ENCODE assay signal across 16 cellular contexts in genomic region chr6:116385911-116386310, GRCh38. TPM values are rescaled to one million over a fixed set of nuclear protein-coding genes. Genes with fewer than 3 reads are reported as not detected.
DNase-seq lines count a peak whose midpoint lies in the region; ATAC-seq, FAIRE-seq and TF ChIP-seq lines count a peak whose summit lies in the region.
"Had no signal": no experiment of that assay in that cellular context is flagged by ENCODE, and none has a peak within 500 bp of the region (broad histone marks: within the 10 kb centered on the region; RNA-seq: fewer than 3 reads in every experiment).

No MANE protein-coding gene starts in this region.

- peaks cover 38% of the 10 kb centered on the region; the same call in 1 of the 2 replicates for H4K20me1 ChIP-seq in IMR-90 (ENCODE audit: insufficient read depth, low read length)
- peaks cover 34% of the 10 kb centered on the region for H4K20me1 ChIP-seq in astrocyte (ENCODE audit: insufficient read depth, low read length)

- H3K4me1 Mint-ChIP-seq in astrocyte (ENCODE audit: low read depth, unreplicated experiment): peaks cover 72% of the 10 kb centered on the region

- POLR2A ChIA-PET in IMR-90 (lab: Charles Lee; ENCODE audit: unreplicated experiment): no interaction called here

- peak; percentile 33 for DNase-seq in IMR-90
- peak; percentile 26 for DNase-seq in astrocyte (ENCODE audit: low read depth)
- no peak for DNase-seq in lower lobe of right lung
- DNase-seq in transverse colon: no peak
- no peak for DNase-seq in HK-2 (ENCODE audit: unreplicated experiment)
- no peak for DNase-seq in body of pancreas
- DNase-seq in heart left ventricle: no peak
- DNase-seq: CD4-positive, alpha-beta T cell; MM.1S; NCI-H524; T-cell had no signal

- TF ChIP-seq POLR2A in IMR-90 (IDR thresholded peaks at IDR 0.05; ENCODE audit: low read depth, low read length) (no peak), transverse colon (IDR thresholded peaks at IDR 0.05) (no peak), body of pancreas (IDR thresholded peaks at IDR 0.05) (no peak), heart left ventricle (IDR thresholded peaks at IDR 0.05) (no peak)

- no peaks in the 10 kb centered on the region for H3K9me3 Mint-ChIP-seq in astrocyte (ENCODE audit: unreplicated experiment)
- H3K9me3 Mint-ChIP-seq: activated T-helper 2 cell treated with anti-CD3 and anti-CD28 coated beads, Interferon-gamma antibody, Interleukin-2, Interleukin-4, amounts not matched to agents 10 μg/mL and 5 μg/mL and 100 μg/mL, durations not matched to agents 14 hours and 24 hours and 36 hours; CD4-positive, alpha-beta T cell; T-cell had no signal

- no peak overlapping the region for H3K56ac ChIP-seq in IMR-90 (ENCODE audit: extremely low read depth, insufficient read depth, low read length)

- H3K27me3 Mint-ChIP-seq in astrocyte (ENCODE audit: low read depth, unreplicated experiment): no peaks in the 10 kb centered on the region
- H3K27me3 Mint-ChIP-seq: CD4-positive, alpha-beta T cell; progenitor cell of endocrine pancreas had no signal

- ATAC-seq in IMR-90 (ENCODE audit: low read depth): no peak
- ATAC-seq in lower lobe of right lung: no peak
- ATAC-seq in GM21717 (IDR thresholded peaks at IDR 0.05; ENCODE audit: unreplicated experiment): no peak
- no peak for ATAC-seq in body of pancreas
- no peak for ATAC-seq in heart left ventricle
- ATAC-seq: T-cell had no signal

- peaks cover 33% of the 10 kb centered on the region for H3K9me1 ChIP-seq in IMR-90 (ENCODE audit: insufficient read depth, low read length)

- H2AFZ ChIP-seq in IMR-90 (replicated peaks; ENCODE audit: low read length, poor library complexity) (no peak overlapping the region), astrocyte (ENCODE audit: low read depth, low read length) (no peak overlapping the region)

- no peak overlapping the region for H3K27ac ChIP-seq in IMR-90 (ENCODE audit: insufficient read depth, low read length)
- H3K27ac ChIP-seq in astrocyte (ENCODE audit: low read depth, low read length): peak overlapping the region; percentile 67
- peak overlapping the region; percentile 33 for H3K27ac ChIP-seq in lower lobe of right lung
- H3K27ac ChIP-seq in transverse colon: peak overlapping the region in 3 of 4 donors; percentile 6 to 39 (median 14)
- H3K27ac ChIP-seq in body of pancreas: peak overlapping the region in 1 of 4 donors; percentile 46
- peak overlapping the region in 3 of 12 donors; percentile 4 to 70 (median 10) for H3K27ac ChIP-seq in heart left ventricle

- H2AK9ac ChIP-seq in IMR-90 (replicated peaks; ENCODE audit: low read depth, low read length, poor library complexity): no peak overlapping the region

- peak overlapping the region; percentile 74 for H2BK5ac ChIP-seq in IMR-90 (ENCODE audit: low read depth, low read length, poor library complexity, severe bottlenecking)

- H3K4me3 Mint-ChIP-seq in astrocyte (ENCODE audit: unreplicated experiment): peak overlapping the region; percentile 6
- H3K4me3 Mint-ChIP-seq: CD4-positive, alpha-beta T cell; T-cell had no signal

- H3K36me3 Mint-ChIP-seq in astrocyte (ENCODE audit: low read depth, unreplicated experiment): peaks cover 11% of the 10 kb centered on the region
- H3K36me3 Mint-ChIP-seq: T-cell had no signal

- dilution Hi-C loops in IMR-90 (cut with HindIII; ENCODE audit: low sequenced_read_pairs, unreplicated experiment): no loop called here

- peak overlapping the region; percentile 16; the same call in 1 of the 2 replicates for H2AK5ac ChIP-seq in IMR-90 (ENCODE audit: low read depth, low read length)

- H3K4me2 ChIP-seq in IMR-90 (ENCODE audit: low read depth, low read length): peak overlapping the region; percentile 86; the same call in 1 of the 2 replicates
- peak overlapping the region; percentile 65 for H3K4me2 ChIP-seq in astrocyte (ENCODE audit: low read length)

- H3K27me3 ChIP-seq in IMR-90 (ENCODE audit: control insufficient read depth, insufficient read depth, low read length) (no peaks in the 10 kb centered on the region), astrocyte (ENCODE audit: insufficient read depth, low read length) (no peaks in the 10 kb centered on the region), lower lobe of right lung (ENCODE audit: low read depth) (no peaks in the 10 kb centered on the region), transverse colon (no peaks in the 10 kb centered on the region), body of pancreas (no peaks in the 10 kb centered on the region), heart left ventricle (no peaks in the 10 kb centered on the region)

- no peak overlapping the region for H3K9ac ChIP-seq in IMR-90 (ENCODE audit: low read depth, low read length)
- peak overlapping the region; percentile 51 for H3K9ac ChIP-seq in astrocyte (ENCODE audit: low read length)

- TF ChIP-seq RAD21 in IMR-90 (IDR thresholded peaks at IDR 0.05; ENCODE audit: low read length): no peak

- H3K4me1 ChIP-seq in IMR-90 (ENCODE audit: control insufficient read depth, insufficient read depth, low read length): peaks cover 21% of the 10 kb centered on the region
- peaks cover 47% of the 10 kb centered on the region for H3K4me1 ChIP-seq in astrocyte (ENCODE audit: insufficient read depth, low read length)
- H3K4me1 ChIP-seq in lower lobe of right lung: peaks cover 53% of the 10 kb centered on the region
- peaks cover 0 to 53% (median 13%) of the 10 kb centered on the region in 4 donors for H3K4me1 ChIP-seq in transverse colon
- no peaks in the 10 kb centered on the region for H3K4me1 ChIP-seq in body of pancreas
- peaks cover 0 to 72% (median 23%) of the 10 kb centered on the region in 12 donors for H3K4me1 ChIP-seq in heart left ventricle
- H3K4me1 ChIP-seq: HAP-1 had no signal

- peak overlapping the region; percentile 54; the same call in 1 of the 2 replicates for H3K4ac ChIP-seq in IMR-90 (ENCODE audit: low read depth, low read length)

- H2BK15ac ChIP-seq in IMR-90 (ENCODE audit: low read depth, low read length): peak overlapping the region; percentile 57; the same call in 2 of the 3 replicates

- TF ChIP-seq CTCF in IMR-90 (conservative IDR thresholded peaks at IDR 0.05; ENCODE audit: low read depth, low read length): no peak
- no peak for TF ChIP-seq CTCF in astrocyte (IDR thresholded peaks at IDR 0.05; ENCODE audit: insufficient read depth, low read depth, low read length)
- TF ChIP-seq CTCF in lower lobe of right lung (IDR thresholded peaks at IDR 0.05): no peak
- no peak for TF ChIP-seq CTCF in transverse colon (IDR thresholded peaks at IDR 0.05)
- no peak for TF ChIP-seq CTCF in body of pancreas (IDR thresholded peaks at IDR 0.05)
- TF ChIP-seq CTCF in heart left ventricle (IDR thresholded peaks at IDR 0.05): no peak

- peak overlapping the region; percentile 71; the same call in 1 of the 2 replicates for H2BK20ac ChIP-seq in IMR-90 (ENCODE audit: low read depth, low read length)

- peak overlapping the region; percentile 42; the same call in 1 of the 2 replicates for H3K23ac ChIP-seq in IMR-90 (ENCODE audit: low read depth, low read length)

- peak overlapping the region; percentile 7 to 14; a peak in 2 of 4 replicates for H4K8ac ChIP-seq in IMR-90 (ENCODE audit: low read depth in 2 of 2, low read length in 2 of 2)

- H3K79me1 ChIP-seq in IMR-90 (ENCODE audit: low read depth in 1 of 2, low read length in 2 of 2): peaks cover 36 to 75% of the 10 kb centered on the region in 2 experiments

- H3K18ac ChIP-seq in IMR-90 (ENCODE audit: low read depth, low read length): no peak overlapping the region; the same call in 1 of the 2 replicates

- no TSS peak for BruUV-seq in IMR-90 (replicated peaks; lab: Mats Ljungman, UMichigan)

- H4K91ac ChIP-seq in IMR-90 (ENCODE audit: insufficient read depth, low read depth, low read length): 0 out of 2 replicates have a peak overlapping the region, but pooled peaks have one; percentile 35

- intact Hi-C loops in IMR-90 (cut with micrococcal nuclease): loop anchor here (5.0 kb wide), 1 partner anchor 126 kb away; the partner anchor contains the start of gene CALHM5
- intact Hi-C loops in lower lobe of right lung (cut with DNase I): no loop called here
- intact Hi-C loops in transverse colon (cut with DNase I; ENCODE audit: low total_unique reads): no loop called here
- intact Hi-C loops in body of pancreas (cut with DNase I): no loop called here
- intact Hi-C loops in heart left ventricle (cut with DNase I): no loop called here

- no peak overlapping the region for H3K4me3 ChIP-seq in IMR-90 (ENCODE audit: insufficient read depth, low read depth, low read length)
- no peak overlapping the region for H3K4me3 ChIP-seq in astrocyte (ENCODE audit: insufficient read depth, low read depth, low read length)
- H3K4me3 ChIP-seq in lower lobe of right lung: no peak overlapping the region
- no peak overlapping the region for H3K4me3 ChIP-seq in transverse colon
- H3K4me3 ChIP-seq in body of pancreas: no peak overlapping the region
- no peak overlapping the region for H3K4me3 ChIP-seq in heart left ventricle
- H3K4me3 ChIP-seq: coronary artery, HAP-1 had no signal

- no peak for FAIRE-seq in astrocyte (lab: Jason Lieb, UNC)

- H3K36me3 ChIP-seq in IMR-90 (ENCODE audit: control insufficient read depth, insufficient read depth, low read length) (no peaks in the 10 kb centered on the region), astrocyte (ENCODE audit: insufficient read depth, low read length) (no peaks in the 10 kb centered on the region), lower lobe of right lung (no peaks in the 10 kb centered on the region), transverse colon (no peaks in the 10 kb centered on the region), body of pancreas (replicated peaks in 1 of 2; ENCODE audit: insufficient read depth in 1 of 2, low read depth in 2 of 2) (no peaks in the 10 kb centered on the region), heart left ventricle (no peaks in the 10 kb centered on the region)
- H3K36me3 ChIP-seq: HAP-1 had no signal

- TF ChIP-seq EP300 in transverse colon (IDR thresholded peaks at IDR 0.05; ENCODE audit: low read depth): no peak

- H3K79me2 ChIP-seq in astrocyte (ENCODE audit: insufficient read depth, low read length): peaks cover 80% of the 10 kb centered on the region

- CTCF ChIA-PET in IMR-90 (lab: Yijun Ruan, JAX): no interaction called here

- peak overlapping the region; percentile 40; the same call in 1 of the 2 replicates for H4K5ac ChIP-seq in IMR-90 (ENCODE audit: low read depth, low read length)

- H3K14ac ChIP-seq in IMR-90 (replicated peaks; ENCODE audit: low read depth, low read length): peak overlapping the region; percentile 23; the same call in 1 of the 2 replicates

- in situ Hi-C loops in IMR-90 (cut with MboI; ENCODE audit: low sequenced_read_pairs): no loop called here
- in situ Hi-C loops in transverse colon (cut with MboI; ENCODE audit: low pct_ligation_motif_present in 1 of 4, low pct_unique_long_range_greater_than_20kb in 1 of 4, low sequenced_read_pairs in 3 of 4): no loop called here

- peak overlapping the region; percentile 59; the same call in 1 of the 2 replicates for H2BK120ac ChIP-seq in IMR-90 (ENCODE audit: low read depth, low read length)

- H3K9me3 ChIP-seq in IMR-90 (ENCODE audit: control insufficient read depth, insufficient read depth, low read length) (no peaks in the 10 kb centered on the region), astrocyte (ENCODE audit: insufficient read depth, low read depth, low read length) (no peaks in the 10 kb centered on the region), lower lobe of right lung (no peaks in the 10 kb centered on the region), transverse colon (no peaks in the 10 kb centered on the region), body of pancreas (no peaks in the 10 kb centered on the region), heart left ventricle (no peaks in the 10 kb centered on the region)
- H3K9me3 ChIP-seq: HAP-1 had no signal

- no peak overlapping the region for H3K27ac Mint-ChIP-seq in astrocyte (ENCODE audit: unreplicated experiment)
- H3K27ac Mint-ChIP-seq: activated T-helper 2 cell treated with anti-CD3 and anti-CD28 coated beads, Interferon-gamma antibody, Interleukin-2, Interleukin-4, amounts not matched to agents 10 μg/mL and 5 μg/mL and 100 μg/mL, durations not matched to agents 14 hours and 24 hours and 36 hours; CD4-positive, alpha-beta T cell; progenitor cell of endocrine pancreas; T-cell had no signal

RNA-seq across cellular contexts. Expression of gene DSE, which starts 15.2 kb away (rescaled TPM):
- 132 and 154 TPM in 2 replicates for total RNA-seq in IMR-90 (2012; rRNA removed)
- polyA plus RNA-seq in IMR-90 (2012; rRNA removed): 43.9 and 48.0 TPM in 2 replicates
- polyA plus RNA-seq in IMR-90 (2012; cell fraction: cytosol; rRNA removed): 19.3 and 19.7 TPM in 2 replicates
- polyA plus RNA-seq in IMR-90 (2012; cell fraction: nucleus; rRNA removed; ENCODE audit: low replicate concordance): 23.4 and 39.5 TPM in 2 replicates
- total RNA-seq in astrocyte: 83.2 and 83.7 TPM in 2 replicates
- 59.7 TPM for total RNA-seq in lower lobe of right lung
- 10 to 100 TPM in 2 of 4 donors, 1 to 10 TPM in 2; 3.8 to 16.7 (median 9.2) TPM for total RNA-seq in transverse colon
- total RNA-seq in body of pancreas: 10 to 100 TPM in 1 of 2 donors, 1 to 10 TPM in 1; 8.6 to 14.0 TPM
- total RNA-seq in heart left ventricle: 10 to 100 TPM in 8 of 9 donors, 1 to 10 TPM in 1; 9.7 to 37.3 (median 11.1) TPM
- 1 to 10 TPM; 3.2 to 6.3 TPM for polyA plus RNA-seq in heart left ventricle

Comparison
In these comparisons a context has a peak if more than half of its experiments do, and no peak if none do; other contexts are left out.
1. DNase-seq: peak in IMR-90 (single experiment) and astrocyte (single experiment); none in lower lobe of right lung (single experiment), transverse colon (single experiment), HK-2 (single experiment), body of pancreas (0 of 4) and heart left ventricle (0 of 5).